ENCODE assay signal across 34 cellular contexts in the genomic region with DNA sequence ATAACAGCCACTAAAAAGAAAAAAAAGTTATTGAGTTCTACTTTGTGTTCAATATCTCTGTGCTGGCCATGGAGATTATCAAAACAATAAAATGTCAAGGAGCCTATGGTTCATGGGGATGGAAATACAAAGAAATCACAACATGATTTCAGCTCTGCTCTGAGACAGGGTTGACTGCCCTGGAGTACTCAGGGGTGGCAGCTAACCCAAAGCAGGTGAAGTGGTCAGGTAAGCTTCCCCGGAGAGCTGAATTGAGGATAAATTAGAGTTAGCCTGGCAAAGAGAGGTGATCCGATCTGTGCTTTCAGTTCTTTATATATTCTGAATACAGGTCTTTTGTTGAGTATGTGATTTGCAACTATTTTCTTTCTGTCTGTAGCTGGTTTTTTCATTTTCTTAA.
"Had no signal": no experiment of that assay in that cellular context is flagged by ENCODE, and none has a peak within 500 bp of the region (broad histone marks: within the 10 kb centered on the region; RNA-seq: fewer than 3 reads in every experiment).

No MANE protein-coding gene starts in this region.

- H3K27ac ChIP-seq: brain microvascular endothelial cell, coronary artery, esophagus muscularis mucosa, foreskin keratinocyte, gastrocnemius medialis, heart left ventricle, WERI-Rb-1 had no signal

- H3K4me1 Mint-ChIP-seq: activated CD4-positive, alpha-beta memory T cell treated with anti-CD3 and anti-CD28 coated beads, Interleukin-2, amount 10 ng/mL, durations not matched to agents 7 days and 5 days; activated CD4-positive, alpha-beta T cell treated with anti-CD3 and anti-CD28 coated beads, Interleukin-2, amount 10 ng/mL, durations not matched to agents 7 days and 5 days; activated T-helper 17 cell treated with anti-CD3 and anti-CD28 coated beads, Interleukin-2, amount 50 U/mL, for 72 hours; central memory CD8-positive, alpha-beta T cell; T-helper 17 cell had no signal

- H3K4me1 ChIP-seq: esophagus muscularis mucosa, gastrocnemius medialis had no signal

- H3K27me3 ChIP-seq: brain microvascular endothelial cell, dorsolateral prefrontal cortex, foreskin keratinocyte, gastrocnemius medialis, heart left ventricle had no signal

- H3K4me3 ChIP-seq: coronary artery, dorsolateral prefrontal cortex, esophagus muscularis mucosa, gastrocnemius medialis, heart left ventricle had no signal

- H3K27ac Mint-ChIP-seq: activated CD4-positive, alpha-beta memory T cell treated with anti-CD3 and anti-CD28 coated beads, Interleukin-2, amount 10 ng/mL, durations not matched to agents 7 days and 5 days; activated CD4-positive, alpha-beta T cell treated with anti-CD3 and anti-CD28 coated beads for 36 hours; activated CD4-positive, alpha-beta T cell treated with anti-CD3 and anti-CD28 coated beads, Interleukin-2, amount 10 ng/mL, durations not matched to agents 7 days and 5 days; activated naive CD8-positive, alpha-beta T cell; activated T-helper 17 cell treated with anti-CD3 and anti-CD28 coated beads, Interleukin-2, amount 50 U/mL, for 72 hours; dendritic cell treated with granulocyte-macrophage colony-stimulating factor and Interleukin-4, amounts not matched to agents 40 ng/mL and 50 ng/mL, for 4 days; effector memory CD8-positive, alpha-beta T cell; T-helper 17 cell; T-helper 2 cell treated with Interferon-gamma antibody and Interleukin-4, amounts not matched to agents 5 μg/mL and 100 μg/mL, for 36 hours had no signal

- DNase-seq: activated CD4-positive, alpha-beta memory T cell treated with anti-CD3 and anti-CD28 coated beads, Interleukin-2, amount 10 ng/mL, durations not matched to agents 7 days and 5 days; activated CD4-positive, alpha-beta T cell treated with anti-CD3 and anti-CD28 coated beads for 36 hours; activated CD4-positive, alpha-beta T cell treated with anti-CD3 and anti-CD28 coated beads, Interleukin-2, amount 10 ng/mL, durations not matched to agents 7 days and 5 days; activated CD4-positive, alpha-beta T cell treated with anti-CD3 and anti-CD28 coated beads, Interleukin-2, amount 50 U/mL, for 4 hours; activated CD4-positive, CD25-positive, alpha-beta regulatory T cell; activated CD4-positive, CD25-positive, alpha-beta regulatory T cell treated with anti-CD3 and anti-CD28 coated beads, Interleukin-2, amount 50 U/mL, for 72 hours; activated CD8-positive, alpha-beta memory T cell treated with anti-CD3 and anti-CD28 coated beads for 24 hours; activated effector memory CD4-positive, alpha-beta T cell treated with Interleukin-2 at 50 U/mL for 16 hours; activated gamma-delta T cell treated with Interleukin-2 at 50 U/mL for 16 hours; activated naive CD4-positive, alpha-beta T cell treated with anti-CD3 and anti-CD28 coated beads, Interleukin-2, amount 50 U/mL, for 16 hours; activated naive CD4-positive, alpha-beta T cell treated with Interleukin-2 at 50 U/mL for 16 hours; activated T-cell treated with anti-CD3 and anti-CD28 coated beads, Interleukin-2, amount 50 U/mL, for 4 hours; amniotic stem cell; anterior cingulate cortex; brain microvascular endothelial cell; dorsolateral prefrontal cortex; effector CD4-positive, alpha-beta T cell; effector memory CD8-positive, alpha-beta T cell; erythroblast; foreskin keratinocyte; gastrocnemius medialis; glutamatergic neuron; heart left ventricle; T-helper 1 cell; T-helper 17 cell; T1000; WERI-Rb-1 had no signal

- ATAC-seq: activated CD4-positive, alpha-beta T cell treated with anti-CD3 and anti-CD28 coated beads for 36 hours; activated T-cell treated with anti-CD3 and anti-CD28 coated beads, Interleukin-2, amount 50 U/mL, for 4 hours; activated T-helper 17 cell treated with anti-CD3 and anti-CD28 coated beads, Interleukin-2, amount 50 U/mL, for 72 hours; effector memory CD8-positive, alpha-beta T cell; foreskin keratinocyte; gastrocnemius medialis; heart left ventricle; T-helper 17 cell had no signal

- H3K27me3 Mint-ChIP-seq: activated CD4-positive, alpha-beta T cell treated with anti-CD3 and anti-CD28 coated beads for 36 hours; activated naive CD8-positive, alpha-beta T cell; dendritic cell treated with granulocyte-macrophage colony-stimulating factor and Interleukin-4, amounts not matched to agents 40 ng/mL and 50 ng/mL, for 4 days had no signal

- H3K4me3 Mint-ChIP-seq: activated CD4-positive, alpha-beta memory T cell treated with anti-CD3 and anti-CD28 coated beads, Interleukin-2, amount 10 ng/mL, durations not matched to agents 7 days and 5 days; activated CD4-positive, alpha-beta T cell treated with anti-CD3 and anti-CD28 coated beads for 36 hours; activated CD4-positive, alpha-beta T cell treated with anti-CD3 and anti-CD28 coated beads, Interleukin-2, amount 10 ng/mL, durations not matched to agents 7 days and 5 days; activated naive CD8-positive, alpha-beta T cell; activated T-cell treated with anti-CD3 and anti-CD28 coated beads, Interleukin-2, amount 50 U/mL, for 4 hours; activated T-helper 17 cell treated with anti-CD3 and anti-CD28 coated beads, Interleukin-2, amount 50 U/mL, for 72 hours; central memory CD8-positive, alpha-beta T cell; dendritic cell treated with granulocyte-macrophage colony-stimulating factor and Interleukin-4, amounts not matched to agents 40 ng/mL and 50 ng/mL, for 4 days; effector memory CD8-positive, alpha-beta T cell; T-helper 17 cell; T-helper 2 cell treated with Interferon-gamma antibody and Interleukin-4, amounts not matched to agents 5 μg/mL and 100 μg/mL, for 36 hours had no signal

- H3K9me3 Mint-ChIP-seq: activated CD4-positive, alpha-beta memory T cell treated with anti-CD3 and anti-CD28 coated beads, Interleukin-2, amount 10 ng/mL, durations not matched to agents 7 days and 5 days; activated CD4-positive, alpha-beta T cell treated with anti-CD3 and anti-CD28 coated beads, Interleukin-2, amount 10 ng/mL, durations not matched to agents 7 days and 5 days; activated T-cell treated with anti-CD3 and anti-CD28 coated beads, Interleukin-2, amount 50 U/mL, for 4 hours; activated T-helper 17 cell treated with anti-CD3 and anti-CD28 coated beads, Interleukin-2, amount 50 U/mL, for 72 hours; central memory CD8-positive, alpha-beta T cell; dendritic cell treated with granulocyte-macrophage colony-stimulating factor and Interleukin-4, amounts not matched to agents 40 ng/mL and 50 ng/mL, for 4 days; effector memory CD8-positive, alpha-beta T cell; T-helper 2 cell treated with Interferon-gamma antibody and Interleukin-4, amounts not matched to agents 5 μg/mL and 100 μg/mL, for 36 hours had no signal
